11 cellular contexts compared by ENCODE assay signal in the genomic region with DNA sequence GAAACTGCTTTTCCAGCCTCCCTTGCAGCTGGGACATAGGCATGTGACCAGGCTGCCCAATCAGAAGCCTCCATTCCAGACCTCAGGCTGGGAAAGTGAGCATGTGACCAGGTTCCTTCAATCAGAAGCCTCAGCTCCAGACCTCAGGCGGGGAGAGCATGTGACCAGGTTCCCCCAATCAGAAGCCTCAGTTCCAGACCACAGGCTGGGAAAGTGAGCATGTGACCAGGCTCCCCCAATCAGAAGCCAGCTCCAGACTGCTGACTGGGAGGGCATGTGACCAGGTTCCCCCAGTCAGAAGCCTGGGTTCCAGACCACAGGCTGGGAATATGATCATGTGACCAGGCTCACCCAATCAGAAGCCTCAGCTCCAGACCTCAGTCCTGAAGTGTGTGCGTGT. TPM values are rescaled to one million over a fixed set of nuclear protein-coding genes. Genes with fewer than 3 reads are reported as not detected.
DNase-seq lines count a peak whose midpoint lies in the region; ATAC-seq and TF ChIP-seq lines count a peak whose summit lies in the region.
"Had no signal": no experiment of that assay in that cellular context is flagged by ENCODE, and none has a peak within 500 bp of the region (broad histone marks: within the 10 kb centered on the region; RNA-seq: fewer than 3 reads in every experiment).

No MANE protein-coding gene starts in this region.

- DNase-seq in activated naive CD4-positive, alpha-beta T cell treated with anti-CD3 and anti-CD28 coated beads for 36 hours = peak; percentile 45
- no peak for DNase-seq in activated naive CD4-positive, alpha-beta T cell treated with Interleukin-2 at 50 U/mL for 16 hours
- no peak for DNase-seq in WTC11 (ENCODE audit: low spot score)
- DNase-seq in stimulated activated CD8-positive, alpha-beta memory T cell treated with anti-CD3 and anti-CD28 coated beads, Interleukin-4, amount 100 ng/mL, for 48 hours = peak; percentile 62
- DNase-seq in NCI-H1092 treated with DMSO at 0.1 percent for 48 hours (lab: John Stamatoyannopoulos, UW) = no peak
- DNase-seq in DMS153 (lab: John Stamatoyannopoulos, UW) = no peak
- DNase-seq: heart right ventricle, HFFc6, NCI-H748 treated with DMSO at 0.1 percent for 48 hours had no signal

- no peaks in the 10 kb centered on the region for H3K27me3 Mint-ChIP-seq in activated naive CD4-positive, alpha-beta T cell treated with anti-CD3 and anti-CD28 coated beads for 36 hours (ENCODE audit: low read depth)
- H3K27me3 Mint-ChIP-seq in WTC11 (ENCODE audit: low read depth) = 0 out of 2 replicates have a peak, but pooled peaks cover 4% of the 10 kb centered on the region

- H3K36me3 Mint-ChIP-seq in activated naive CD4-positive, alpha-beta T cell treated with anti-CD3 and anti-CD28 coated beads for 36 hours (ENCODE audit: low read depth) = no peaks in the 10 kb centered on the region
- H3K36me3 Mint-ChIP-seq in WTC11 = no peaks in the 10 kb centered on the region
- H3K36me3 Mint-ChIP-seq: IgD-negative memory B cell had no signal

- peak overlapping the region; percentile 83 for H3K27ac Mint-ChIP-seq in activated naive CD4-positive, alpha-beta T cell treated with anti-CD3 and anti-CD28 coated beads for 36 hours
- no peak overlapping the region for H3K27ac Mint-ChIP-seq in WTC11
- H3K27ac Mint-ChIP-seq: HFFc6 had no signal

- peaks cover 69% of the 10 kb centered on the region for H3K4me1 Mint-ChIP-seq in activated naive CD4-positive, alpha-beta T cell treated with anti-CD3 and anti-CD28 coated beads for 36 hours (ENCODE audit: low read depth)
- H3K4me1 Mint-ChIP-seq in WTC11 = peaks cover 4% of the 10 kb centered on the region

- H3K9me3 Mint-ChIP-seq in activated naive CD4-positive, alpha-beta T cell treated with anti-CD3 and anti-CD28 coated beads for 36 hours = no peaks in the 10 kb centered on the region
- H3K9me3 Mint-ChIP-seq in WTC11 = peaks cover 6% of the 10 kb centered on the region
- H3K9me3 Mint-ChIP-seq: IgD-negative memory B cell, neural crest cell had no signal

- ATAC-seq in WTC11 = no peak
- ATAC-seq: heart right ventricle had no signal

- POLR2A ChIA-PET in WTC11 (lab: Charles Lee) = no interaction called here

- CTCF ChIA-PET in activated naive CD4-positive, alpha-beta T cell treated with anti-CD3 and anti-CD28 coated beads for 36 hours (lab: Charles Lee) = interaction anchor here (1.2 to 4.7 kb wide), 9 partner anchors 9 to 98 kb away, joined by 3 to 48 read pairs (median 11); partner anchors contain the start of gene IL2RB
- CTCF ChIA-PET in WTC11 (lab: Charles Lee) = interaction anchor here (1.0 to 2.3 kb wide), 4 partner anchors 13 to 64 kb away, joined by 3 to 7 read pairs (median 4); no protein-coding TSS in a partner anchor

- TF ChIP-seq CTCF in WTC11 (IDR thresholded peaks at IDR 0.05) = no peak

- H3K4me3 Mint-ChIP-seq in activated naive CD4-positive, alpha-beta T cell treated with anti-CD3 and anti-CD28 coated beads for 36 hours = no peak overlapping the region
- no peak overlapping the region for H3K4me3 Mint-ChIP-seq in WTC11
- H3K4me3 Mint-ChIP-seq: HFFc6, neural crest cell had no signal

- intact Hi-C loops in activated naive CD4-positive, alpha-beta T cell treated with anti-CD3 and anti-CD28 coated beads for 36 hours (cut with micrococcal nuclease) = no loop called here

TF ChIP-seq in WTC11, 78 proteins besides CTCF, POLR2A, EP300 and RAD21:
- peak; percentile 54 for TF ChIP-seq NFYB (CRISPR knock-in tag; conservative IDR thresholded peaks at IDR 0.05; ENCODE audit: low read depth)
- no peak for TF ChIP-seq ZNF219 (CRISPR knock-in tag; IDR thresholded peaks at IDR 0.05; ENCODE audit: borderline replicate concordance)
- TF ChIP-seq USF2 (CRISPR knock-in tag; IDR thresholded peaks at IDR 0.05) = peak; percentile 86
- TF ChIP-seq, protein P1, sequence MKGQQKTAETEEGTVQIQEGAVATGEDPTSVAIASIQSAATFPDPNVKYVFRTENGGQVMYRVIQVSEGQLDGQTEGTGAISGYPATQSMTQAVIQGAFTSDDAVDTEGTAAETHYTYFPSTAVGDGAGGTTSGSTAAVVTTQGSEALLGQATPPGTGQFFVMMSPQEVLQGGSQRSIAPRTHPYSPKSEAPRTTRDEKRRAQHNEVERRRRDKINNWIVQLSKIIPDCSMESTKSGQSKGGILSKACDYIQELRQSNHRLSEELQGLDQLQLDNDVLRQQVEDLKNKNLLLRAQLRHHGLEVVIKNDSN (CRISPR knock-in tag; IDR thresholded peaks at IDR 0.05) = peak; percentile 78

RNA-seq across cellular contexts. Expression of gene IL2RB, which starts 11.7 kb away (rescaled TPM):
- total RNA-seq in activated naive CD4-positive, alpha-beta T cell treated with anti-CD3 and anti-CD28 coated beads for 36 hours = 100 to 1,000 TPM; 126 to 134 TPM
- 0.92 to 1.4 TPM (median 1.1 TPM) in 3 replicates for total RNA-seq in WTC11 (2021)
- total RNA-seq: HFFc6 had no signal

RNA-seq across cellular contexts. Expression of gene C1QTNF6, which starts 26.6 kb away (rescaled TPM):
- total RNA-seq in activated naive CD4-positive, alpha-beta T cell treated with anti-CD3 and anti-CD28 coated beads for 36 hours = 10 to 100 TPM; 13.4 to 13.6 TPM
- 5.7 to 6.4 TPM (median 5.9 TPM) in 3 replicates for total RNA-seq in WTC11 (2021)

RNA-seq across cellular contexts. Expression of gene SSTR3, which starts 50.8 kb away (rescaled TPM):
- 10 to 100 TPM; 28.1 to 28.6 TPM for total RNA-seq in activated naive CD4-positive, alpha-beta T cell treated with anti-CD3 and anti-CD28 coated beads for 36 hours
- total RNA-seq in WTC11 (2021) = 0.21 to 0.25 TPM (median 0.22 TPM) in 3 replicates
- total RNA-seq: heart right ventricle, HFFc6 had no signal

RNA-seq across cellular contexts. Expression of gene TMPRSS6, which starts 51.9 kb away (rescaled TPM):
- 10 to 100 TPM; 10.7 to 10.9 TPM for total RNA-seq in activated naive CD4-positive, alpha-beta T cell treated with anti-CD3 and anti-CD28 coated beads for 36 hours
- total RNA-seq in WTC11 (2021) = 0.11 to 0.14 TPM in 2 of 3 replicates, not detected in the other
- total RNA-seq: heart right ventricle, HFFc6, neural crest cell had no signal

Comparison
In these comparisons a context has a peak if more than half of its experiments do, and no peak if none do; other contexts are left out.
1. DNase-seq: peak in activated naive CD4-positive, alpha-beta T cell treated with anti-CD3 and anti-CD28 coated beads for 36 hours (single experiment) and stimulated activated CD8-positive, alpha-beta memory T cell treated with anti-CD3 and anti-CD28 coated beads, Interleukin-4, amount 100 ng/mL, for 48 hours (single experiment); none in activated naive CD4-positive, alpha-beta T cell treated with Interleukin-2 at 50 U/mL for 16 hours (single experiment), WTC11 (single experiment), NCI-H1092 treated with DMSO at 0.1 percent for 48 hours (single experiment) and DMS153 (single experiment).
2. RNA of gene IL2RB, which starts 11.7 kb away (total RNA-seq): 126 to 134 TPM in activated naive CD4-positive, alpha-beta T cell treated with anti-CD3 and anti-CD28 coated beads for 36 hours; 0.92 to 1.4 TPM in WTC11; every median in the first group is over 10 times any median in the second.
3. RNA of gene SSTR3, which starts 50.8 kb away (total RNA-seq): 28.1 to 28.6 TPM in activated naive CD4-positive, alpha-beta T cell treated with anti-CD3 and anti-CD28 coated beads for 36 hours; 0.21 to 0.25 TPM in WTC11; every median in the first group is over 10 times any median in the second.